ENCODE assay signal across 1 cellular context in genomic region chr16:29151317-29151716, GRCh38.
TF ChIP-seq lines count a peak whose summit lies in the region.

No MANE protein-coding gene starts in this region.

TF ChIP-seq in IMR-90, 13 proteins besides CTCF, POLR2A, EP300 and RAD21 (continued from another document):
- TF ChIP-seq, protein P1, sequence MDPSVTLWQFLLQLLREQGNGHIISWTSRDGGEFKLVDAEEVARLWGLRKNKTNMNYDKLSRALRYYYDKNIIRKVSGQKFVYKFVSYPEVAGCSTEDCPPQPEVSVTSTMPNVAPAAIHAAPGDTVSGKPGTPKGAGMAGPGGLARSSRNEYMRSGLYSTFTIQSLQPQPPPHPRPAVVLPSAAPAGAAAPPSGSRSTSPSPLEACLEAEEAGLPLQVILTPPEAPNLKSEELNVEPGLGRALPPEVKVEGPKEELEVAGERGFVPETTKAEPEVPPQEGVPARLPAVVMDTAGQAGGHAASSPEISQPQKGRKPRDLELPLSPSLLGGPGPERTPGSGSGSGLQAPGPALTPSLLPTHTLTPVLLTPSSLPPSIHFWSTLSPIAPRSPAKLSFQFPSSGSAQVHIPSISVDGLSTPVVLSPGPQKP (IDR thresholded peaks at IDR 0.05; ENCODE audit: borderline replicate concordance, low read depth, low read length) = no peak
TF ChIP-seq in IMR-90: peak in this region for 0.
